Comparison of ENCODE assay signal across 25 cellular contexts in genomic region chr3:157097198-157097597, GRCh38.
"Had no signal": no experiment of that assay in that cellular context is flagged by ENCODE, and none has a peak within 500 bp of the region (broad histone marks: within the 10 kb centered on the region; RNA-seq: fewer than 3 reads in every experiment).

No MANE protein-coding gene starts in this region.

- H3K27ac Mint-ChIP-seq: mesothelial cell of epicardium; naive B cell; natural killer cell; stimulated activated naive B cell treated with anti-CD40 and anti-IgM and Interleukin-4, amounts not matched to agents 10 μg/mL and 1 μg/mL and 100 μg/mL, for 72 hours had no signal

- H3K4me3 ChIP-seq: hepatocyte, lung, ovary, psoas muscle, skin epidermis, stomach, testis, thyroid gland, transverse colon, upper lobe of left lung, vagina had no signal

- H3K9me3 ChIP-seq: ovary, psoas muscle, stomach, testis, thyroid gland, transverse colon, upper lobe of left lung, vagina had no signal

- H3K27ac ChIP-seq: hepatocyte, ovary, psoas muscle, skin epidermis, testis, thyroid gland, transverse colon, upper lobe of left lung, vagina had no signal

- H3K36me3 ChIP-seq: ovary, stomach, thyroid gland, transverse colon, upper lobe of left lung, vagina had no signal

- H3K4me3 Mint-ChIP-seq: mesothelial cell of epicardium; naive B cell; natural killer cell; stimulated activated naive B cell treated with anti-CD40 and anti-IgM and Interleukin-4, amounts not matched to agents 10 μg/mL and 1 μg/mL and 100 μg/mL, for 72 hours had no signal

- ATAC-seq: left lobe of liver; psoas muscle; sciatic nerve; stimulated activated naive B cell treated with anti-CD40 and anti-IgM and Interleukin-4, amounts not matched to agents 10 μg/mL and 1 μg/mL and 100 μg/mL, for 72 hours; stimulated activated naive CD8-positive, alpha-beta T cell treated with anti-CD3 and anti-CD28 coated beads, Interleukin-15, Interleukin-2, amounts not matched to agents 100 U/mL and 50 U/mL, for 24 hours had no signal

- H3K79me2 ChIP-seq: hepatocyte had no signal

- H3K4me2 ChIP-seq: hepatocyte had no signal

- H3K36me3 Mint-ChIP-seq: mesothelial cell of epicardium; naive B cell; natural killer cell; stimulated activated naive B cell treated with anti-CD40 and anti-IgM and Interleukin-4, amounts not matched to agents 10 μg/mL and 1 μg/mL and 100 μg/mL, for 72 hours had no signal

- H3K4me1 Mint-ChIP-seq: naive B cell, natural killer cell had no signal

- DNase-seq: islet precursor cell; mesendoderm; naive B cell; natural killer cell; ovary; posterior cingulate gyrus; psoas muscle; stimulated activated CD4-positive, alpha-beta T cell treated with anti-CD3 and anti-CD28 coated beads, Interleukin-12 subunit alpha, Interleukin-12 subunit beta, amount 100 ng/mL, for 4 hours; stimulated activated CD4-positive, alpha-beta T cell treated with anti-CD3 and anti-CD28 coated beads, Interleukin-15, amount 100 ng/mL, for 24 hours; stimulated activated CD4-positive, alpha-beta T cell treated with anti-CD3 and anti-CD28 coated beads, Interleukin-2, amount 100 ng/mL, for 24 hours; stimulated activated CD4-positive, alpha-beta T cell treated with anti-CD3 and anti-CD28 coated beads, Interleukin-4, amount 100 ng/mL, for 1 hour; stimulated activated naive B cell treated with anti-CD40 and anti-IgM and Interleukin-4, amounts not matched to agents 10 μg/mL and 1 μg/mL and 100 μg/mL, for 72 hours; stimulated activated naive CD8-positive, alpha-beta T cell treated with anti-CD3 and anti-CD28 coated beads, Interleukin-15, Interleukin-2, amounts not matched to agents 100 U/mL and 50 U/mL, for 24 hours; stomach; testis; thyroid gland; transverse colon; upper lobe of left lung had no signal

- H2AFZ ChIP-seq: hepatocyte had no signal

- H3K27me3 ChIP-seq: hepatocyte, ovary, stomach, testis, thyroid gland, transverse colon, upper lobe of left lung, vagina had no signal

- H3K4me1 ChIP-seq: testis had no signal

- H3K9me3 Mint-ChIP-seq: mesothelial cell of epicardium; naive B cell; natural killer cell; stimulated activated naive B cell treated with anti-CD40 and anti-IgM and Interleukin-4, amounts not matched to agents 10 μg/mL and 1 μg/mL and 100 μg/mL, for 72 hours had no signal
